Comparison of ENCODE assay signal across 21 cellular contexts in the genomic region with DNA sequence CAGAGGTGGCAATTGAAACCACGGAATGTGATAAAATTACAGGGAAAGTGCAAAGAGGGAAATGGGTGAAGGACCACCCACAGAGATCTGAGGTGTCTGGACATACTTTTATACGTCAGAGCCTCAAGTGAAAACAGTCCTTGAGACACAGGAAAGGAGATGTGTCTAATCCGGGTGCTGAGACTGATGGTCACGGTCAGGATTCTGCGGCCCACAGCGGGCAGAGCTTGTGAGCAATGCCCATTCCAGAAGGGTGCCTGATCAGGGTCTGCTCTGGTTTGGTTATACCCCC.
"Had no signal": no experiment of that assay in that cellular context is flagged by ENCODE, and none has a peak within 500 bp of the region (broad histone marks: within the 10 kb centered on the region; RNA-seq: fewer than 3 reads in every experiment).

No MANE protein-coding gene starts in this region.

- H3K4me3 Mint-ChIP-seq: activated naive CD8-positive, alpha-beta T cell; mesothelial cell of epicardium; naive thymus-derived CD8-positive, alpha-beta T cell; stimulated activated memory B cell treated with anti-CD40 and anti-IgM and Interleukin-4, amounts not matched to agents 10 μg/mL and 1 μg/mL and 100 μg/mL, for 72 hours had no signal

- H3K9me3 ChIP-seq: adrenal gland, ascending aorta, sigmoid colon, stomach, suprapubic skin, tibial nerve had no signal

- H3K27ac Mint-ChIP-seq: activated naive CD8-positive, alpha-beta T cell; mesothelial cell of epicardium; stimulated activated memory B cell treated with anti-CD40 and anti-IgM and Interleukin-4, amounts not matched to agents 10 μg/mL and 1 μg/mL and 100 μg/mL, for 72 hours had no signal

- H3K4me2 ChIP-seq: smooth muscle cell had no signal

- H3K4me1 ChIP-seq: ascending aorta, heart right ventricle, sigmoid colon, stomach, tibial nerve had no signal

- ATAC-seq: left colon; naive thymus-derived CD8-positive, alpha-beta T cell; stimulated activated memory B cell treated with anti-CD40 and anti-IgM and Interleukin-4, amounts not matched to agents 10 μg/mL and 1 μg/mL and 100 μg/mL, for 72 hours had no signal

- H3K27me3 ChIP-seq: adrenal gland, ascending aorta, heart right ventricle, sigmoid colon, stomach, suprapubic skin, tibial nerve had no signal

- H3K27ac ChIP-seq: adrenal gland, ascending aorta, epithelial cell of prostate, heart right ventricle, sigmoid colon, stomach, suprapubic skin, tibial nerve had no signal

- DNase-seq: activated CD4-positive, alpha-beta T cell treated with anti-CD3 and anti-CD28 coated beads for 1 hour; activated gamma-delta T cell treated with Interleukin-2 at 50 U/mL for 16 hours; activated T-cell treated with anti-CD3 and anti-CD28 coated beads, Interleukin-2, amount 50 U/mL, for 1 hour; adrenal gland; cerebellar nuclear complex; cortex of kidney; heart right ventricle; left colon; naive thymus-derived CD8-positive, alpha-beta T cell; sigmoid colon; stimulated activated CD4-positive, alpha-beta T cell treated with anti-CD3 and anti-CD28 coated beads, Interleukin-15, amount 100 ng/mL, for 24 hours; stomach had no signal

- H3K27me3 Mint-ChIP-seq: activated naive CD8-positive, alpha-beta T cell; naive thymus-derived CD8-positive, alpha-beta T cell; stimulated activated memory B cell treated with anti-CD40 and anti-IgM and Interleukin-4, amounts not matched to agents 10 μg/mL and 1 μg/mL and 100 μg/mL, for 72 hours had no signal

- H3K36me3 ChIP-seq: adrenal gland, ascending aorta, sigmoid colon, suprapubic skin had no signal

- H3K9me3 Mint-ChIP-seq: naive thymus-derived CD8-positive, alpha-beta T cell; stimulated activated memory B cell treated with anti-CD40 and anti-IgM and Interleukin-4, amounts not matched to agents 10 μg/mL and 1 μg/mL and 100 μg/mL, for 72 hours had no signal

- H3K4me3 ChIP-seq: adrenal gland, ascending aorta, heart right ventricle, lung, sigmoid colon, smooth muscle cell, stomach, suprapubic skin, tibial nerve had no signal
